ENCODE assay signal across 8 cellular contexts in genomic region chr4:68375667-68376559, GRCh38. TPM values are rescaled to one million over a fixed set of nuclear protein-coding genes. Genes with fewer than 3 reads are reported as not detected.
A peak's percentile ranks its signal among the peaks of the same experiment; 100 is the strongest.
DNase-seq lines count a peak whose midpoint lies in the region; FAIRE-seq and TF ChIP-seq lines count a peak whose summit lies in the region.

No MANE protein-coding gene starts in this region.

- TF ChIP-seq CTCF in KMS-11 (conservative IDR thresholded peaks at IDR 0.05; ENCODE audit: low read depth, low read length) (peak; percentile 83), right atrium auricular region (IDR thresholded peaks at IDR 0.05) (peak; percentile 59 to 82), retinal pigment epithelial cell (conservative IDR thresholded peaks at IDR 0.05; ENCODE audit: low read depth, low read length) (peak; percentile 96)

- H3K27ac ChIP-seq in KMS-11 (no peak overlapping the region), right atrium auricular region (no peak overlapping the region)

- peak; percentile 58 for FAIRE-seq in H54 (lab: Jason Lieb, UNC)

- DNase-seq in NCI-H2196 (lab: John Stamatoyannopoulos, UW; ENCODE audit: unreplicated experiment) (peak; percentile 4), NCI-H2196 treated with DMSO at 0.1 percent for 48 hours (lab: John Stamatoyannopoulos, UW; ENCODE audit: unreplicated experiment) (no peak), H54 (ENCODE audit: insufficient read length, low spot score) (peak; percentile 25), SW 1271 (lab: John Stamatoyannopoulos, UW) (peak; percentile 8 to 70), anterior cingulate cortex (lab: John Stamatoyannopoulos, UW) (peak in 37 of 58 donors; percentile 1 to 74 (median 12)), right atrium auricular region (ENCODE audit: low spot score) (no peak), retinal pigment epithelial cell (ENCODE audit: low read depth) (peak; percentile 23)

- no peaks in the 10 kb centered on the region for H3K79me2 ChIP-seq in KMS-11 (ENCODE audit: insufficient read depth, low read depth)

- H3K9ac ChIP-seq in KMS-11: no peak overlapping the region

- peak overlapping the region; percentile 74 for H2AFZ ChIP-seq in KMS-11 (ENCODE audit: low read depth)

- H3K4me3 ChIP-seq in KMS-11 (IDR thresholded peaks at IDR 0.05; ENCODE audit: insufficient read depth, low read depth, low read length): peak overlapping the region; percentile 41
- no peak overlapping the region for H3K4me3 ChIP-seq in right atrium auricular region
- peak overlapping the region; percentile 47 for H3K4me3 ChIP-seq in retinal pigment epithelial cell (ENCODE audit: low read length)

- H3K4me2 ChIP-seq in KMS-11: peak overlapping the region; percentile 56

- no peak for TF ChIP-seq POLR2A in H54 (IDR thresholded peaks at IDR 0.05; ENCODE audit: low read depth, low read length)

- H3K36me3 ChIP-seq in KMS-11 (ENCODE audit: insufficient read depth): no peaks in the 10 kb centered on the region
- no peaks in the 10 kb centered on the region for H3K36me3 ChIP-seq in right atrium auricular region

- no peaks in the 10 kb centered on the region for H3K27me3 ChIP-seq in KMS-11 (ENCODE audit: insufficient read depth, low read depth)
- no peaks in the 10 kb centered on the region for H3K27me3 ChIP-seq in right atrium auricular region

- no peaks in the 10 kb centered on the region for H3K9me3 ChIP-seq in right atrium auricular region

- H3K4me1 ChIP-seq in KMS-11 (ENCODE audit: low read depth, poor library complexity, severe bottlenecking) (no peaks in the 10 kb centered on the region), right atrium auricular region (peaks cover 0 to 10% of the 10 kb centered on the region in 2 donors)

- no peaks in the 10 kb centered on the region for H4K20me1 ChIP-seq in KMS-11 (ENCODE audit: insufficient read depth)

RNA-seq across cellular contexts. Expression of gene YTHDC1, which starts 26.0 kb away (rescaled TPM):
- total RNA-seq in right atrium auricular region: 10 to 100 TPM; 32.6 to 35.6 TPM

Comparison
In these comparisons a context has a peak if more than half of its experiments do, and no peak if none do; other contexts are left out.
1. DNase-seq: peak in NCI-H2196 (single experiment), H54 (single experiment), SW 1271 (2 of 2), anterior cingulate cortex (37 of 58) and retinal pigment epithelial cell (single experiment); none in NCI-H2196 treated with DMSO at 0.1 percent for 48 hours (single experiment) and right atrium auricular region (single experiment).
2. H3K4me3 ChIP-seq: peak in KMS-11 (single experiment) and retinal pigment epithelial cell (single experiment); none in right atrium auricular region (0 of 2).
3. Peak in every context shown above with its lines, with median percentiles within 50 percentile points of each other: CTCF ChIP-seq.